ENCODE assay signal across 15 cellular contexts in genomic region chr9:15370496-15371464, GRCh38. TPM values are rescaled to one million over a fixed set of nuclear protein-coding genes. Genes with fewer than 3 reads are reported as not detected.
DNase-seq lines count a peak whose midpoint lies in the region; ATAC-seq, FAIRE-seq and TF ChIP-seq lines count a peak whose summit lies in the region.
"Had no signal": no experiment of that assay in that cellular context is flagged by ENCODE, and none has a peak within 500 bp of the region (broad histone marks: within the 10 kb centered on the region; RNA-seq: fewer than 3 reads in every experiment).

No MANE protein-coding gene starts in this region.

- no peaks in the 10 kb centered on the region for H3F3A ChIP-seq in GM23338 (replicated peaks; ENCODE audit: low read depth)

- no peak for TF ChIP-seq EP300 in H1 (IDR thresholded peaks at IDR 0.05; ENCODE audit: borderline replicate concordance in 1 of 2, low read depth in 2 of 2, low read length in 2 of 2)

- peaks cover 4% of the 10 kb centered on the region; the same call in 2 of the 3 replicates for H3K4me1 Mint-ChIP-seq in GM23338
- H3K4me1 Mint-ChIP-seq in nephron progenitor cell: peaks cover 5% of the 10 kb centered on the region
- peaks cover 15 to 20% of the 10 kb centered on the region in 2 experiments for H3K4me1 Mint-ChIP-seq in H9
- H3K4me1 Mint-ChIP-seq: activated CD4-positive, alpha-beta memory T cell treated with anti-CD3 and anti-CD28 coated beads, Interleukin-2, amount 10 ng/mL, durations not matched to agents 7 days and 5 days had no signal

- H3K79me1 ChIP-seq in H1 (ENCODE audit: low read depth, low read length) (no peaks in the 10 kb centered on the region), H9 (ENCODE audit: insufficient read depth, low read depth, low read length, poor library complexity, severe bottlenecking) (no peaks in the 10 kb centered on the region)

- WGBS in H1 (ENCODE audit: extremely low coverage in 1 of 2, insufficient coverage in 1 of 2, insufficient read length in 1 of 2, insufficient replicate concordance in 2 of 2, low coverage in 1 of 2, low lambda C conversion rate in 2 of 2, missing lambda C conversion rate in 1 of 2), 2 experiments: 86% methylated on average over 15 of the region's 15 CpGs; no CpG with 5 or more reads in 1 of the 2 experiments
- WGBS in H9 (ENCODE audit: extremely low coverage, insufficient read length, low lambda C conversion rate): no CpG with 5 or more reads among the region's 15 CpGs

- ATAC-seq in GM23338: no peak; the same call in 2 of the 3 replicates
- ATAC-seq in foreskin keratinocyte: no peak

- H3K9me2 ChIP-seq in GM23338 (ENCODE audit: insufficient read depth): 0 out of 2 replicates have a peak, but pooled peaks cover 3% of the 10 kb centered on the region

- DNase-seq in GM23338 (ENCODE audit: low spot score) (peak; percentile 32), NCI-H748 treated with DMSO at 0.1 percent for 48 hours (lab: John Stamatoyannopoulos, UW) (peak; percentile 23), H1 (ENCODE audit: low read depth in 1 of 2, low spot score in 2 of 2) (no peak), nephron progenitor cell (no peak), coronary artery (ENCODE audit: low spot score) (no peak), H9 (no peak), KBM-7 (no peak), foreskin keratinocyte (no peak)
- DNase-seq: activated CD4-positive, alpha-beta memory T cell treated with anti-CD3 and anti-CD28 coated beads, Interleukin-2, amount 10 ng/mL, durations not matched to agents 7 days and 5 days; aorta; NCI-H2081 had no signal

- FAIRE-seq in H1 (lab: Jason Lieb, UNC): no peak
- FAIRE-seq: keratinocyte had no signal

- no peak overlapping the region for H2BK120ac ChIP-seq in H1 (replicated peaks; ENCODE audit: low read depth, low read length)
- no peak overlapping the region for H2BK120ac ChIP-seq in H9 (ENCODE audit: low read depth, low read length, poor library complexity, severe bottlenecking)

- H2BK15ac ChIP-seq in H1 (ENCODE audit: low read length) (no peak overlapping the region), H9 (ENCODE audit: low read depth, low read length) (no peak overlapping the region)

- H3K56ac ChIP-seq in H1 (replicated peaks; ENCODE audit: insufficient read length, low read depth, low read length) (no peak overlapping the region), H9 (ENCODE audit: insufficient read length, low read depth, low read length) (no peak overlapping the region)

- H3K27me3 Mint-ChIP-seq in GM23338 (ENCODE audit: insufficient read depth, low read depth, poor library complexity) (peaks cover 9% of the 10 kb centered on the region), nephron progenitor cell (ENCODE audit: low read depth, poor library complexity) (peaks cover 3% of the 10 kb centered on the region), H9 (ENCODE audit: low read depth) (no peaks in the 10 kb centered on the region)

- H4K8ac ChIP-seq in H1 (ENCODE audit: extremely low read depth, insufficient read depth, low read length) (no peak overlapping the region), H9 (replicated peaks; ENCODE audit: insufficient read length, low read depth, low read length) (no peak overlapping the region)

- no peak overlapping the region for H3K27ac ChIP-seq in GM23338 (ENCODE audit: low read depth)
- H3K27ac ChIP-seq in H1 (ENCODE audit: low read depth, low read length): no peak overlapping the region
- no peak overlapping the region for H3K27ac ChIP-seq in coronary artery
- no peak overlapping the region for H3K27ac ChIP-seq in H9 (ENCODE audit: insufficient read length, low read depth, low read length)
- no peak overlapping the region for H3K27ac ChIP-seq in foreskin keratinocyte
- H3K27ac ChIP-seq: KMS-11, SJSA1 had no signal

- H3K23me2 ChIP-seq in H1 (ENCODE audit: low read depth, low read length) (no peaks in the 10 kb centered on the region), H9 (ENCODE audit: insufficient read length, low read depth, low read length, poor library complexity, severe bottlenecking) (no peaks in the 10 kb centered on the region)

- H3T11ph ChIP-seq in H9 (ENCODE audit: low read length): no peak overlapping the region

- POLR2A ChIA-PET in H1 (lab: Charles Lee; ENCODE audit: partially characterized antibody): interaction anchor here (0.7 to 0.9 kb wide), 2 partner anchors 52 to 143 kb away, joined by 3 read pairs; partner anchors contain the start of gene SNAPC3

- H3K27me3 ChIP-seq in GM23338 (ENCODE audit: insufficient read depth) (no peaks in the 10 kb centered on the region), H1 (replicated peaks in 1 of 4; ENCODE audit: control insufficient read depth in 3 of 4, extremely low read depth in 1 of 4, insufficient read depth in 3 of 4, low read length in 3 of 4) (no peaks in the 10 kb centered on the region), H9 (ENCODE audit: insufficient read depth, low read length) (no peaks in the 10 kb centered on the region), foreskin keratinocyte (no peaks in the 10 kb centered on the region)
- H3K27me3 ChIP-seq: SJSA1 had no signal

- H2BK12ac ChIP-seq in H1 (ENCODE audit: low read depth, low read length) (no peak overlapping the region), H9 (ENCODE audit: insufficient read length, low read depth, low read length) (no peak overlapping the region)

- TF ChIP-seq CTCF in GM23338 (conservative IDR thresholded peaks at IDR 0.05; ENCODE audit: low read depth in 2 of 2) (no peak), H1 (IDR thresholded peaks at IDR 0.05; ENCODE audit: control extremely low read depth in 1 of 3, insufficient read depth in 1 of 3, low read depth in 1 of 3, low read length in 3 of 3) (no peak), nephron progenitor cell (IDR thresholded peaks at IDR 0.05) (no peak), coronary artery (IDR thresholded peaks at IDR 0.05) (no peak), H9 (conservative IDR thresholded peaks at IDR 0.05) (no peak), foreskin keratinocyte (conservative IDR thresholded peaks at IDR 0.05) (no peak)

- H4K20me1 ChIP-seq in GM23338 (replicated peaks; ENCODE audit: insufficient read depth) (no peaks in the 10 kb centered on the region), H1 (replicated peaks in 1 of 2; ENCODE audit: control insufficient read depth in 1 of 2, insufficient read depth in 2 of 2, low read length in 2 of 2) (no peaks in the 10 kb centered on the region), H9 (ENCODE audit: control insufficient read depth, insufficient read depth, insufficient read length) (no peaks in the 10 kb centered on the region)

- TF ChIP-seq RAD21 in H1 (IDR thresholded peaks at IDR 0.05 in 1 of 2, conservative IDR thresholded peaks at IDR 0.05 in 1 of 2; ENCODE audit: low read depth in 2 of 2, low read length in 2 of 2): no peak

- H3K4me2 ChIP-seq in GM23338 (no peak overlapping the region), H1 (ENCODE audit: insufficient read depth in 1 of 2, low read depth in 2 of 2, low read length in 2 of 2) (no peak overlapping the region), H9 (ENCODE audit: insufficient read depth, insufficient read length, low read length) (no peak overlapping the region)
- H3K4me2 ChIP-seq: KMS-11 had no signal

- H4K5ac ChIP-seq in H1 (ENCODE audit: insufficient read length, low read depth, low read length) (no peak overlapping the region), H9 (ENCODE audit: insufficient read length, low read depth, low read length) (no peak overlapping the region)

- H3K36me3 ChIP-seq in GM23338 (ENCODE audit: insufficient read depth): no peaks in the 10 kb centered on the region
- H3K36me3 ChIP-seq in H1 (ENCODE audit: control insufficient read depth in 2 of 4, insufficient read depth in 4 of 4, low read length in 3 of 4): no peaks in the 10 kb centered on the region
- H3K36me3 ChIP-seq: SJSA1 had no signal

- H2AFZ ChIP-seq in GM23338 (peak overlapping the region; percentile 66; the same call in 1 of the 2 replicates), H1 (ENCODE audit: low read length) (0 out of 2 replicates have a peak overlapping the region, but pooled peaks have one; percentile 33), H9 (ENCODE audit: low read length) (no peak overlapping the region)

- no peaks in the 10 kb centered on the region for H3K4me1 ChIP-seq in GM23338 (ENCODE audit: insufficient read depth)
- H3K4me1 ChIP-seq in H1 (replicated peaks in 1 of 4; ENCODE audit: control insufficient read depth in 3 of 4, insufficient read depth in 4 of 4, low read length in 3 of 4): peaks cover 0 to 2% (median 0%) of the 10 kb centered on the region in 4 experiments; a peak in 2 of 7 replicates
- no peaks in the 10 kb centered on the region for H3K4me1 ChIP-seq in H9 (ENCODE audit: insufficient read depth, low read length)
- no peaks in the 10 kb centered on the region for H3K4me1 ChIP-seq in foreskin keratinocyte

- no peak overlapping the region for H3K9ac ChIP-seq in H1 (replicated peaks in 1 of 4; ENCODE audit: extremely low read depth in 1 of 4, low read depth in 3 of 4, low read length in 3 of 4)
- no peak overlapping the region for H3K9ac ChIP-seq in H9 (ENCODE audit: extremely low read depth, insufficient read length, low read length)
- H3K9ac ChIP-seq: KMS-11 had no signal

- H3K4me3 Mint-ChIP-seq in GM23338 (no peak overlapping the region), nephron progenitor cell (no peak overlapping the region), H9 (no peak overlapping the region)
- H3K4me3 Mint-ChIP-seq: activated CD4-positive, alpha-beta memory T cell treated with anti-CD3 and anti-CD28 coated beads, Interleukin-2, amount 10 ng/mL, durations not matched to agents 7 days and 5 days; B cell had no signal

- in situ Hi-C loops in KBM-7 (cut with MboI; ENCODE audit: low pct_unique_long_range_greater_than_20kb, low sequenced_read_pairs): no loop called here

- H2AK5ac ChIP-seq in H1 (ENCODE audit: low read depth, low read length) (no peak overlapping the region), H9 (ENCODE audit: insufficient read length, low read length) (no peak overlapping the region)

- H2BK5ac ChIP-seq in H1 (ENCODE audit: low read depth, low read length) (no peak overlapping the region), H9 (ENCODE audit: insufficient read length, low read length) (no peak overlapping the region)

- H3K36me3 Mint-ChIP-seq in GM23338 (ENCODE audit: low read depth) (no peaks in the 10 kb centered on the region), nephron progenitor cell (ENCODE audit: low read depth) (peaks cover 4% of the 10 kb centered on the region), H9 (ENCODE audit: insufficient read depth in 1 of 3, low read depth in 3 of 3) (peaks cover 0 to 4% (median 0%) of the 10 kb centered on the region in 3 experiments; a peak in 3 of 7 replicates)

- H3K14ac ChIP-seq in H1 (ENCODE audit: insufficient read length) (no peak overlapping the region), H9 (ENCODE audit: insufficient read depth, low read length) (no peak overlapping the region)

- H4K91ac ChIP-seq in H1 (replicated peaks; ENCODE audit: insufficient read length, low read length) (no peak overlapping the region), H9 (ENCODE audit: insufficient read length, low read depth, low read length) (no peak overlapping the region)

- TF ChIP-seq POLR2A in H1 (IDR thresholded peaks at IDR 0.05; ENCODE audit: control extremely low read depth in 1 of 2, low read depth in 2 of 2, low read length in 2 of 2): no peak

- H3K79me2 ChIP-seq in GM23338 (replicated peaks; ENCODE audit: insufficient read depth) (no peaks in the 10 kb centered on the region), H1 (ENCODE audit: control insufficient read depth in 1 of 2, insufficient read depth in 2 of 2, low read length in 2 of 2) (no peaks in the 10 kb centered on the region), H9 (ENCODE audit: insufficient read depth, low read length) (no peaks in the 10 kb centered on the region)

- H3K27ac Mint-ChIP-seq in GM23338: no peak overlapping the region
- peak overlapping the region; percentile 11 for H3K27ac Mint-ChIP-seq in nephron progenitor cell
- H3K27ac Mint-ChIP-seq in H9: no peak overlapping the region
- H3K27ac Mint-ChIP-seq: activated CD4-positive, alpha-beta memory T cell treated with anti-CD3 and anti-CD28 coated beads, Interleukin-2, amount 10 ng/mL, durations not matched to agents 7 days and 5 days; B cell had no signal

- H3K4me3 ChIP-seq in GM23338 (no peak overlapping the region), H1 (ENCODE audit: extremely low read depth in 1 of 4, insufficient read depth in 2 of 4, low read depth in 3 of 4, low read length in 4 of 4) (no peak overlapping the region), coronary artery (no peak overlapping the region)
- H3K4me3 ChIP-seq: SJSA1 had no signal

- H3K9me3 Mint-ChIP-seq in GM23338 (peaks cover under 1% of the 10 kb centered on the region; the same call in 1 of the 3 replicates), nephron progenitor cell (peaks cover 10% of the 10 kb centered on the region), H9 (peaks cover 0 to 1% of the 10 kb centered on the region in 2 experiments; a peak in 1 of 5 replicates)
- H3K9me3 Mint-ChIP-seq: activated CD4-positive, alpha-beta memory T cell treated with anti-CD3 and anti-CD28 coated beads, Interleukin-2, amount 10 ng/mL, durations not matched to agents 7 days and 5 days had no signal

- no peak overlapping the region for H3K4ac ChIP-seq in H1 (replicated peaks; ENCODE audit: insufficient read length, low read depth, low read length)
- no peak overlapping the region for H3K4ac ChIP-seq in H9 (ENCODE audit: low read depth, low read length)

- H3K18ac ChIP-seq in H1 (ENCODE audit: extremely low read depth, low read length): no peak overlapping the region
- H3K18ac ChIP-seq in H9 (ENCODE audit: insufficient read length, low read depth, low read length): no peak overlapping the region

- H3K23ac ChIP-seq in H1 (ENCODE audit: insufficient read length) (no peak overlapping the region), H9 (ENCODE audit: insufficient read length, low read depth, low read length) (no peak overlapping the region)

- peaks cover 0 to 3% of the 10 kb centered on the region in 2 experiments; a peak in 1 of 4 replicates for H3K9me3 ChIP-seq in H1 (ENCODE audit: insufficient read depth in 2 of 2, low read depth in 1 of 2, low read length in 1 of 2)
- H3K9me3 ChIP-seq in H9 (ENCODE audit: control insufficient read depth, low read depth, low read length): no peaks in the 10 kb centered on the region
- H3K9me3 ChIP-seq: SJSA1 had no signal

- CTCF ChIA-PET in H1 (lab: Charles Lee; ENCODE audit: partially characterized antibody): interaction anchor here (0.5 to 1.5 kb wide), 11 partner anchors 13 to 236 kb away, joined by 3 to 5 read pairs (median 3); partner anchors contain the start of gene CCDC171

- H2BK20ac ChIP-seq in H1 (ENCODE audit: low read length): no peak overlapping the region
- no peak overlapping the region for H2BK20ac ChIP-seq in H9 (ENCODE audit: low read depth, low read length, poor library complexity, severe bottlenecking)

RNA-seq across cellular contexts. Expression of gene SNAPC3, which starts 51.9 kb away (rescaled TPM):
- 35.2 and 36.2 TPM in 2 replicates for total RNA-seq in GM23338 (2014; rRNA removed; shearing (Covaris generic))
- polyA plus RNA-seq in GM23338 (2016; fragmentation: Nextera tagmentation; extraction: Ambion mirVana) (15.6 and 20.9 TPM in 2 replicates), H1 (2011; rRNA removed) (11.9 and 13.0 TPM in 2 replicates), foreskin keratinocyte (8.5 and 10.1 TPM in 2 replicates)
- 25.3 and 25.8 TPM in 2 replicates for total RNA-seq in H1 (2021; fragmentation: NEBNext Ultra II Directional; extraction: Animal tissue kit (Norgen Biotek cat#: 25700))
- polyA plus RNA-seq in H1 (2011; cell fraction: cytosol; rRNA removed): 19.6 TPM
- 12.3 TPM for polyA plus RNA-seq in H1 (2011; cell fraction: nucleus; rRNA removed)
- 9.8 to 18.7 TPM (median 14.2 TPM) in 4 replicates for polyA plus RNA-seq in H1 (2012, experiment 1 of 2)
- polyA plus RNA-seq in H1 (2012, experiment 2 of 2): 4.5 TPM
- polyA plus RNA-seq in H1 (2013, experiment 1 of 2): 18.4 TPM
- 17.7 TPM for polyA plus RNA-seq in H1 (2013, experiment 2 of 2)
- polyA minus RNA-seq in H1 (2011; rRNA and poly(A)+ RNA removed): 19.7 and 24.4 TPM in 2 replicates
- polyA minus RNA-seq in H1 (2011; cell fraction: cytosol; rRNA and poly(A)+ RNA removed): 18.4 TPM
- 32.7 TPM for polyA minus RNA-seq in H1 (2011; cell fraction: nucleus; rRNA and poly(A)+ RNA removed)
- total RNA-seq in H9 (2021) (28.0 and 28.1 TPM in 2 replicates), foreskin keratinocyte (21.7 and 23.4 TPM in 2 replicates)

Comparison
In these comparisons a context has a peak if more than half of its experiments do, and no peak if none do; other contexts are left out.
1. DNase-seq: peak in GM23338 (single experiment) and NCI-H748 treated with DMSO at 0.1 percent for 48 hours (single experiment); none in H1 (0 of 2), nephron progenitor cell (single experiment), coronary artery (single experiment), H9 (single experiment), KBM-7 (single experiment) and foreskin keratinocyte (0 of 2).